ENCODE assay signal across 31 cellular contexts in the genomic region with DNA sequence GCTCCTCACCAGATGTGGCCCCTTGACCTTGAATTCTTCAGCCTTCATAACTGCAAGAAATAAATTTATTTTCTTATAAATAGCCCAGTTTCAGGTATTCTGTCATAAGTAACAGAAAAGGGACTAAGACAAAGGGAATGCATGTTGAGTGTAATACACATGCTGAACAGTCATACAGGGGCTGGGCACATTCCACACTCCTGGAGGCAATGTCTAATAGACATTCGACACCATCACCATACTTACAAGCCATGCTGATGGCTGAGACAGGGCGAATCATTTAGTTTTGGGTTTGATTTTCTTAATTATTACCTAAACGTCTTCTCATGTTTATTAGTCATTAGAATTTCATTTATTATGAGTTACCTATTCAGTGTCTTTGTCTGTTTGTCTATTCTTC.
DNase-seq lines count a peak whose midpoint lies in the region; ATAC-seq, FAIRE-seq and TF ChIP-seq lines count a peak whose summit lies in the region.
"Had no signal": no experiment of that assay in that cellular context is flagged by ENCODE, and none has a peak within 500 bp of the region (broad histone marks: within the 10 kb centered on the region; RNA-seq: fewer than 3 reads in every experiment).

No MANE protein-coding gene starts in this region.

- no peaks in the 10 kb centered on the region for H3K9me3 ChIP-seq in adipocyte (ENCODE audit: control insufficient read depth, low read length)
- H3K9me3 ChIP-seq in keratinocyte (ENCODE audit: control insufficient read depth, low read depth, low read length): peaks cover 3% of the 10 kb centered on the region
- H3K9me3 ChIP-seq in gastrocnemius medialis: no peaks in the 10 kb centered on the region
- H3K9me3 ChIP-seq: heart right ventricle, left ventricle myocardium inferior, spleen, suprapubic skin had no signal

- H3K4me2 ChIP-seq in keratinocyte (ENCODE audit: control insufficient read depth, extremely low read depth, insufficient read depth, low read depth, low read length): no peak overlapping the region

- H3K36me3 Mint-ChIP-seq in HFFc6 (ENCODE audit: low read depth): peaks cover 6% of the 10 kb centered on the region; the same call in 1 of the 2 replicates
- H3K36me3 Mint-ChIP-seq: activated naive CD4-positive, alpha-beta T cell treated with anti-CD3 and anti-CD28 coated beads, Interleukin-2, amount 50 U/mL, for 72 hours; naive thymus-derived CD8-positive, alpha-beta T cell; stimulated activated effector memory CD8-positive, alpha-beta T cell treated with anti-CD3 and anti-CD28 coated beads, Interleukin-12 subunit alpha, Interleukin-12 subunit beta, amount 100 ng/mL, for 72 hours had no signal

- no peaks in the 10 kb centered on the region for H3K27me3 ChIP-seq in adipocyte (replicated peaks; ENCODE audit: control insufficient read depth, insufficient read depth, low read length)
- no peaks in the 10 kb centered on the region for H3K27me3 ChIP-seq in keratinocyte (ENCODE audit: control insufficient read depth, extremely low read depth, insufficient read depth, low read length)
- no peaks in the 10 kb centered on the region for H3K27me3 ChIP-seq in gastrocnemius medialis
- H3K27me3 ChIP-seq: heart right ventricle, suprapubic skin had no signal

- in situ Hi-C loops in gastrocnemius medialis (cut with MboI; ENCODE audit: low sequenced_read_pairs in 4 of 4): no loop called here

- dilution Hi-C loops in keratinocyte (cut with MboI; ENCODE audit: extremely low pct_ligation_motif_present, low sequenced_read_pairs): no loop called here

- intact Hi-C loops in gastrocnemius medialis (cut with DNase I; ENCODE audit: low total_unique reads): no loop called here

- H3K9me3 Mint-ChIP-seq in HFFc6: no peaks in the 10 kb centered on the region
- H3K9me3 Mint-ChIP-seq: activated B cell treated with CpG ODN at 0.5 μM for 24 hours; activated naive CD4-positive, alpha-beta T cell treated with anti-CD3 and anti-CD28 coated beads, Interleukin-2, amount 50 U/mL, for 72 hours; activated T-helper 17 cell treated with anti-CD3 and anti-CD28 coated beads, Interleukin-2, amount 50 U/mL, for 72 hours; central memory CD8-positive, alpha-beta T cell; stimulated activated effector memory CD8-positive, alpha-beta T cell treated with anti-CD3 and anti-CD28 coated beads, Interleukin-12 subunit alpha, Interleukin-12 subunit beta, amount 100 ng/mL, for 72 hours had no signal

- peaks cover 6% of the 10 kb centered on the region for H3K36me3 ChIP-seq in adipocyte (ENCODE audit: control insufficient read depth, insufficient read depth, low read length, severe bottlenecking)
- H3K36me3 ChIP-seq in keratinocyte (ENCODE audit: control insufficient read depth in 2 of 2, extremely low read depth in 1 of 2, insufficient read depth in 2 of 2, low read length in 2 of 2): no peaks in the 10 kb centered on the region
- H3K36me3 ChIP-seq in gastrocnemius medialis: no peaks in the 10 kb centered on the region
- H3K36me3 ChIP-seq: heart right ventricle, left ventricle myocardium inferior, spleen, suprapubic skin had no signal

- H3K27me3 Mint-ChIP-seq in HFFc6 (ENCODE audit: insufficient read depth): no peaks in the 10 kb centered on the region; the same call in 1 of the 2 replicates

- H3K9ac ChIP-seq in adipocyte (ENCODE audit: low read length) (no peak overlapping the region), keratinocyte (ENCODE audit: control insufficient read depth, extremely low read depth, insufficient read depth, low read length) (no peak overlapping the region)

- H3K27ac ChIP-seq in keratinocyte (ENCODE audit: control insufficient read depth, insufficient read depth, low read length) (no peak overlapping the region), gastrocnemius medialis (no peak overlapping the region)
- H3K27ac ChIP-seq: C4-2B, heart right ventricle, left ventricle myocardium inferior, spleen, suprapubic skin had no signal

- no peak overlapping the region for H3K4me3 Mint-ChIP-seq in HFFc6
- H3K4me3 Mint-ChIP-seq: activated B cell treated with CpG ODN at 0.5 μM for 24 hours; activated T-helper 17 cell treated with anti-CD3 and anti-CD28 coated beads, Interleukin-2, amount 50 U/mL, for 72 hours; central memory CD8-positive, alpha-beta T cell; naive thymus-derived CD8-positive, alpha-beta T cell; stimulated activated effector memory CD8-positive, alpha-beta T cell treated with anti-CD3 and anti-CD28 coated beads, Interleukin-12 subunit alpha, Interleukin-12 subunit beta, amount 100 ng/mL, for 72 hours had no signal

- no peak for TF ChIP-seq POLR2A in gastrocnemius medialis (IDR thresholded peaks at IDR 0.05)

- H3K4me1 ChIP-seq in adipocyte (ENCODE audit: control insufficient read depth, insufficient read depth, low read length): peaks cover 14% of the 10 kb centered on the region
- H3K4me1 ChIP-seq in keratinocyte (ENCODE audit: control insufficient read depth, extremely low read depth, insufficient read depth, low read length): no peaks in the 10 kb centered on the region
- no peaks in the 10 kb centered on the region for H3K4me1 ChIP-seq in gastrocnemius medialis
- H3K4me1 ChIP-seq: left ventricle myocardium inferior, spleen, suprapubic skin had no signal

- no peak for FAIRE-seq in keratinocyte (lab: Jason Lieb, UNC)
- FAIRE-seq: G401.6 had no signal

- ATAC-seq in gastrocnemius medialis: no peak
- ATAC-seq: activated naive CD4-positive, alpha-beta T cell treated with anti-CD3 and anti-CD28 coated beads, Interleukin-2, amount 50 U/mL, for 72 hours; activated T-helper 17 cell treated with anti-CD3 and anti-CD28 coated beads, Interleukin-2, amount 50 U/mL, for 72 hours; heart right ventricle; naive thymus-derived CD8-positive, alpha-beta T cell; stimulated activated effector memory CD8-positive, alpha-beta T cell treated with anti-CD3 and anti-CD28 coated beads, Interleukin-12 subunit alpha, Interleukin-12 subunit beta, amount 100 ng/mL, for 72 hours had no signal

- H3K4me3 ChIP-seq in adipocyte (ENCODE audit: low read length) (no peak overlapping the region), keratinocyte (ENCODE audit: control insufficient read depth in 2 of 3, extremely low read depth in 1 of 3, insufficient read depth in 2 of 3, low read depth in 1 of 3, low read length in 3 of 3) (no peak overlapping the region), gastrocnemius medialis (no peak overlapping the region)
- H3K4me3 ChIP-seq: heart right ventricle, left ventricle myocardium inferior, spleen, suprapubic skin had no signal

- TF ChIP-seq CTCF in HFFc6 (IDR thresholded peaks at IDR 0.05) (no peak), keratinocyte (optimal IDR thresholded peaks at IDR 0.05 in 1 of 3, IDR thresholded peaks at IDR 0.05 in 1 of 3, conservative IDR thresholded peaks at IDR 0.05 in 1 of 3; ENCODE audit: extremely low read depth in 1 of 3, insufficient read depth in 2 of 3, low read length in 3 of 3) (no peak), gastrocnemius medialis (IDR thresholded peaks at IDR 0.05 in 4 of 5, conservative IDR thresholded peaks at IDR 0.05 in 1 of 5) (no peak)

- peaks cover 7% of the 10 kb centered on the region for H3K4me1 Mint-ChIP-seq in HFFc6 (ENCODE audit: low read depth)
- H3K4me1 Mint-ChIP-seq: activated B cell treated with CpG ODN at 0.5 μM for 24 hours; activated T-helper 17 cell treated with anti-CD3 and anti-CD28 coated beads, Interleukin-2, amount 50 U/mL, for 72 hours; central memory CD8-positive, alpha-beta T cell had no signal

- no peaks in the 10 kb centered on the region for H4K20me1 ChIP-seq in keratinocyte (ENCODE audit: control insufficient read depth, extremely low read depth, insufficient read depth, low read length)

- no peaks in the 10 kb centered on the region for H3K79me2 ChIP-seq in keratinocyte (ENCODE audit: control insufficient read depth, insufficient read depth, low read length)

- H3K9me1 ChIP-seq in keratinocyte (ENCODE audit: control insufficient read depth, extremely low read depth, insufficient read depth, low read length): no peaks in the 10 kb centered on the region

- no peak overlapping the region for H2AFZ ChIP-seq in keratinocyte (ENCODE audit: control insufficient read depth, low read length)

- no peak overlapping the region for H3K27ac Mint-ChIP-seq in HFFc6
- H3K27ac Mint-ChIP-seq: activated B cell treated with CpG ODN at 0.5 μM for 24 hours; activated naive CD4-positive, alpha-beta T cell treated with anti-CD3 and anti-CD28 coated beads, Interleukin-2, amount 50 U/mL, for 72 hours; activated T-helper 17 cell treated with anti-CD3 and anti-CD28 coated beads, Interleukin-2, amount 50 U/mL, for 72 hours; naive thymus-derived CD8-positive, alpha-beta T cell; stimulated activated effector memory CD8-positive, alpha-beta T cell treated with anti-CD3 and anti-CD28 coated beads, Interleukin-12 subunit alpha, Interleukin-12 subunit beta, amount 100 ng/mL, for 72 hours had no signal

- peak; percentile 56 for DNase-seq in AG08396 (ENCODE audit: low spot score)
- peak; percentile 41 for DNase-seq in HFFc6
- peak; percentile 32 for DNase-seq in adipocyte (ENCODE audit: low read depth)
- DNase-seq in keratinocyte (ENCODE audit: low read depth, low spot score): peak; percentile 25
- no peak for DNase-seq in gastrocnemius medialis
- DNase-seq in COR-L47 (lab: John Stamatoyannopoulos, UW): no peak
- DNase-seq in GM19238 (ENCODE audit: insufficient read length, low spot score): no peak
- DNase-seq in SKM-1 (lab: John Stamatoyannopoulos, UW; ENCODE audit: unreplicated experiment): no peak
- DNase-seq: activated B cell treated with CpG ODN at 0.5 μM for 24 hours; activated CD4-positive, alpha-beta T cell treated with anti-CD3 and anti-CD28 coated beads, Interleukin-2, amount 50 U/mL, for 48 hours; activated CD8-positive, alpha-beta memory T cell treated with anti-CD3 and anti-CD28 coated beads, Interleukin-2, amount 50 U/mL, for 4 hours; aorta; heart right ventricle; left ventricle myocardium inferior; naive thymus-derived CD8-positive, alpha-beta T cell; NCI-H1092; NCI-H187; NCI-H345; NCI-H774; retina; SHP77; spleen; stimulated activated CD4-positive, alpha-beta T cell treated with anti-CD3 and anti-CD28 coated beads, Interleukin-2, amount 100 ng/mL, for 48 hours; T1000 had no signal

Comparison
In these comparisons a context has a peak if more than half of its experiments do, and no peak if none do; other contexts are left out.
1. DNase-seq: peak in AG08396 (single experiment), HFFc6 (single experiment), adipocyte (single experiment) and keratinocyte (single experiment); none in gastrocnemius medialis (0 of 2), COR-L47 (single experiment), GM19238 (single experiment) and SKM-1 (single experiment).